ENCODE assay signal across 26 cellular contexts in the genomic region with DNA sequence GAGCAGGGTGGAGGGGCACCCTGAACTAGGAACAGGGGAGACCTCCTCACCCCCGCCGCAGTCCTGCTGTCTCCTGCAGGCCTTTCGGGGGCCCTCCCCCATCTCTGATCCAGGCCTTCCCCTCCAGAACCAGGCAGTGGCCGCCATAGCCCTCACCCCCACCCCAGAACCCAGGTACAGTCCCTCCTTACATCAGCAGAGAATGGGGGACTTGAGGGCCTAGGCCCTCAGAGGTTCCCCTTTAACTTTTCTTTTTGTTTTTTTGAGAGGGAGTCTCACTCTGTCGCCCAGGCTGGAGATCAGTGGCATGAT. TPM values are rescaled to one million over a fixed set of nuclear protein-coding genes. Genes with fewer than 3 reads are reported as not detected.
DNase-seq lines count a peak whose midpoint lies in the region; ATAC-seq, FAIRE-seq and TF ChIP-seq lines count a peak whose summit lies in the region.
"Had no signal": no experiment of that assay in that cellular context is flagged by ENCODE, and none has a peak within 500 bp of the region (broad histone marks: within the 10 kb centered on the region; RNA-seq: fewer than 3 reads in every experiment).

No MANE protein-coding gene starts in this region.

- H3K4me3 ChIP-seq in SK-N-SH (ENCODE audit: low read depth in 2 of 2, low read length in 1 of 2), result no peak overlapping the region
- no peak overlapping the region for H3K4me3 ChIP-seq in PC-3 (ENCODE audit: low read length)
- H3K4me3 ChIP-seq in pancreas, result no peak overlapping the region
- H3K4me3 ChIP-seq: MG63, skin epidermis, upper lobe of right lung had no signal

- no peaks in the 10 kb centered on the region for H3K79me2 ChIP-seq in SK-N-SH (ENCODE audit: insufficient read depth)
- no peaks in the 10 kb centered on the region for H3K79me2 ChIP-seq in PC-3 (ENCODE audit: low read length)

- H3K9me2 ChIP-seq in SK-N-SH (no peaks in the 10 kb centered on the region), PC-3 (replicated peaks; ENCODE audit: low read length) (no peaks in the 10 kb centered on the region)

- DNase-seq in SK-N-SH, result no peak
- no peak for DNase-seq in PC-3
- no peak for DNase-seq in epithelial cell of prostate (ENCODE audit: low read depth, low spot score)
- DNase-seq in pancreas, result no peak
- no peak for DNase-seq in middle frontal gyrus (ENCODE audit: extremely low spot score, low spot score)
- no peak for DNase-seq in NK-92 (lab: John Stamatoyannopoulos, UW; ENCODE audit: unreplicated experiment)
- DNase-seq: activated CD4-positive, alpha-beta T cell treated with anti-CD3 and anti-CD28 coated beads, Interleukin-2, amount 10 ng/mL, durations not matched to agents 7 days and 5 days; activated CD8-positive, alpha-beta memory T cell treated with anti-CD3 and anti-CD28 coated beads, Interleukin-2, amount 10 ng/mL, durations not matched to agents 7 days and 5 days; activated naive CD4-positive, alpha-beta T cell treated with anti-CD3 and anti-CD28 coated beads, Interleukin-2, amount 10 ng/mL, durations not matched to agents 7 days and 5 days; kidney; MG63; NCI-H1417 treated with DMSO at 0.1 percent for 48 hours; upper lobe of right lung had no signal

- FAIRE-seq in pancreas (lab: Jason Lieb, UNC), result no peak
- FAIRE-seq: bronchial epithelial cell, kidney, RCC 7860 had no signal

- H3K4me1 ChIP-seq in SK-N-SH (ENCODE audit: control insufficient read depth in 1 of 2, insufficient read depth in 2 of 2, low read depth in 1 of 2, low read length in 1 of 2) (peaks cover 0 to 14% of the 10 kb centered on the region in 2 experiments; a peak in 1 of 4 replicates), PC-3 (ENCODE audit: insufficient read depth, low read length) (peaks cover 31% of the 10 kb centered on the region), pancreas (peaks cover 7 to 13% (median 11%) of the 10 kb centered on the region in 3 donors)

- H3F3A ChIP-seq in SK-N-SH (replicated peaks; ENCODE audit: insufficient read depth), result no peaks in the 10 kb centered on the region
- H3F3A ChIP-seq in PC-3 (ENCODE audit: low read length, unreplicated experiment), result no peaks in the 10 kb centered on the region

- H2AFZ ChIP-seq in SK-N-SH (ENCODE audit: low read depth) (peak overlapping the region; percentile 81; the same call in 1 of the 2 replicates), PC-3 (ENCODE audit: low read length) (no peak overlapping the region)

- no peak for TF ChIP-seq EP300 in SK-N-SH (IDR thresholded peaks at IDR 0.05; ENCODE audit: borderline replicate concordance in 1 of 2, low read depth in 1 of 2, low read length in 1 of 2)

- TF ChIP-seq CTCF in SK-N-SH (IDR thresholded peaks at IDR 0.05), result no peak
- TF ChIP-seq CTCF in PC-3 (conservative IDR thresholded peaks at IDR 0.05; ENCODE audit: low read depth, low read length), result no peak
- no peak for TF ChIP-seq CTCF in pancreas (IDR thresholded peaks at IDR 0.05)

- CTCF ChIA-PET in SK-N-SH (lab: Yijun Ruan, JAX) (interaction anchor here (1.2 to 24.8 kb wide), 3 partner anchors 13 to 65 kb away, joined by 9 to 405 read pairs (median 24); a partner anchor contains a TSS), PC-3 (lab: Charles Lee) (no interaction called here)

- H4K20me1 ChIP-seq in SK-N-SH (ENCODE audit: insufficient read depth) (no peaks in the 10 kb centered on the region), PC-3 (ENCODE audit: low read length) (no peaks in the 10 kb centered on the region)

- BruUV-seq in PC-3 (replicated peaks; lab: Mats Ljungman, UMichigan), result no TSS peak

- H3K9ac ChIP-seq in SK-N-SH, result no peak overlapping the region
- H3K9ac ChIP-seq in PC-3 (ENCODE audit: low read length), result peak overlapping the region; percentile 58

- H3K27ac ChIP-seq in SK-N-SH (ENCODE audit: low read depth in 2 of 2, low read length in 1 of 2) (no peak overlapping the region), PC-3 (ENCODE audit: low read length) (peak overlapping the region; percentile 91), epithelial cell of prostate (peak overlapping the region; percentile 94), pancreas (peak overlapping the region in 3 of 4 donors; percentile 4 to 60 (median 54))
- H3K27ac ChIP-seq: HL-60, neutrophil, upper lobe of right lung had no signal

- H3K36me3 ChIP-seq in SK-N-SH (replicated peaks in 1 of 2; ENCODE audit: control insufficient read depth in 1 of 2, insufficient read depth in 2 of 2, low read length in 1 of 2) (no peaks in the 10 kb centered on the region), PC-3 (ENCODE audit: low read depth, low read length) (no peaks in the 10 kb centered on the region), pancreas (no peaks in the 10 kb centered on the region)
- H3K36me3 ChIP-seq: MG63, neutrophil, upper lobe of right lung had no signal

- intact Hi-C loops in PC-3 (cut with micrococcal nuclease), result loop anchor here (1.0 to 5.0 kb wide), 3 partner anchors 35 to 129 kb away; a partner anchor contains a TSS
- intact Hi-C loops in pancreas (cut with DNase I), result loop anchor here in 2 of 3 donors (10.0 kb wide), 2 partner anchors 66 to 216 kb away; no protein-coding TSS in a partner anchor

- POLR2A ChIA-PET in SK-N-SH (lab: Yijun Ruan, JAX) (no interaction called here), PC-3 (lab: Charles Lee; ENCODE audit: unreplicated experiment) (no interaction called here)

- no peak for TF ChIP-seq RAD21 in SK-N-SH (IDR thresholded peaks at IDR 0.05; ENCODE audit: low read length)

- H3K9me3 ChIP-seq in SK-N-SH (no peaks in the 10 kb centered on the region), PC-3 (ENCODE audit: low read length) (no peaks in the 10 kb centered on the region), pancreas (no peaks in the 10 kb centered on the region)
- H3K9me3 ChIP-seq: MG63, neutrophil, upper lobe of right lung had no signal

- ATAC-seq in SK-N-SH treated with all-trans-retinoic acid at 6 μM for 48 hours (no peak), PC-3 (no peak), pancreas (no peak), GM18502 (IDR thresholded peaks at IDR 0.05; ENCODE audit: poor library complexity, unreplicated experiment) (no peak)

- H3K27me3 ChIP-seq in SK-N-SH (ENCODE audit: insufficient read depth), result peaks cover 36% of the 10 kb centered on the region
- no peaks in the 10 kb centered on the region for H3K27me3 ChIP-seq in PC-3 (ENCODE audit: low read length)
- H3K27me3 ChIP-seq in pancreas, result peaks cover 0 to 16% (median 3%) of the 10 kb centered on the region in 4 donors

- 94% methylated on average over 5 of the region's 5 CpGs for WGBS in SK-N-SH (ENCODE audit: low lambda C conversion rate)
- 73 to 94% methylated on average over 4 to 5 of the region's 5 CpGs for WGBS in pancreas, 2 donors

- H3K4me2 ChIP-seq in SK-N-SH, result no peak overlapping the region
- 0 out of 2 replicates have a peak overlapping the region, but pooled peaks have one; percentile 2 for H3K4me2 ChIP-seq in PC-3 (ENCODE audit: low read length)

TF ChIP-seq in SK-N-SH, 30 proteins besides CTCF, POLR2A, EP300 and RAD21 (continues in another document):
- TF ChIP-seq SIN3A (IDR thresholded peaks at IDR 0.05; ENCODE audit: borderline replicate concordance, low read depth, low read length), result no peak
- TF ChIP-seq EZH2phosphoT487 (IDR thresholded peaks at IDR 0.05; ENCODE audit: borderline replicate concordance, low read depth), result no peak
- no peak for TF ChIP-seq ELF1 (IDR thresholded peaks at IDR 0.05)
- no peak for TF ChIP-seq TCF12 (IDR thresholded peaks at IDR 0.05)

TF ChIP-seq in SK-N-SH treated with all-trans-retinoic acid at 6 μM for 48 hours, 23 proteins besides CTCF, POLR2A, EP300 and RAD21 (continues in another document):
- no peak for TF ChIP-seq ISL1 (CRISPR knock-in tag; IDR thresholded peaks at IDR 0.05)
- no peak for TF ChIP-seq ZFP30 (CRISPR knock-in tag; IDR thresholded peaks at IDR 0.05)
- TF ChIP-seq, protein P1, sequence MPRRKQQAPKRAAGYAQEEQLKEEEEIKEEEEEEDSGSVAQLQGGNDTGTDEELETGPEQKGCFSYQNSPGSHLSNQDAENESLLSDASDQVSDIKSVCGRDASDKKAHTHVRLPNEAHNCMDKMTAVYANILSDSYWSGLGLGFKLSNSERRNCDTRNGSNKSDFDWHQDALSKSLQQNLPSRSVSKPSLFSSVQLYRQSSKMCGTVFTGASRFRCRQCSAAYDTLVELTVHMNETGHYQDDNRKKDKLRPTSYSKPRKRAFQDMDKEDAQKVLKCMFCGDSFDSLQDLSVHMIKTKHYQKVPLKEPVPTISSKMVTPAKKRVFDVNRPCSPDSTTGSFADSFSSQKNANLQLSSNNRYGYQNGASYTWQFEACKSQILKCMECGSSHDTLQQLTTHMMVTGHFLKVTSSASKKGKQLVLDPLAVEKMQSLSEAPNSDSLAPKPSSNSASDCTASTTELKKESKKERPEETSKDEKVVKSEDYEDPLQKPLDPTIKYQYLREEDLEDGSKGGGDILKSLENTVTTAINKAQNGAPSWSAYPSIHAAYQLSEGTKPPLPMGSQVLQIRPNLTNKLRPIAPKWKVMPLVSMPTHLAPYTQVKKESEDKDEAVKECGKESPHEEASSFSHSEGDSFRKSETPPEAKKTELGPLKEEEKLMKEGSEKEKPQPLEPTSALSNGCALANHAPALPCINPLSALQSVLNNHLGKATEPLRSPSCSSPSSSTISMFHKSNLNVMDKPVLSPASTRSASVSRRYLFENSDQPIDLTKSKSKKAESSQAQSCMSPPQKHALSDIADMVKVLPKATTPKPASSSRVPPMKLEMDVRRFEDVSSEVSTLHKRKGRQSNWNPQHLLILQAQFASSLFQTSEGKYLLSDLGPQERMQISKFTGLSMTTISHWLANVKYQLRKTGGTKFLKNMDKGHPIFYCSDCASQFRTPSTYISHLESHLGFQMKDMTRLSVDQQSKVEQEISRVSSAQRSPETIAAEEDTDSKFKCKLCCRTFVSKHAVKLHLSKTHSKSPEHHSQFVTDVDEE (CRISPR knock-in tag; IDR thresholded peaks at IDR 0.05), result no peak

RNA-seq across cellular contexts. Expression of a gene that starts 4.3 kb away (rescaled TPM):
- polyA plus RNA-seq in SK-N-SH (2012; rRNA removed), result 0.16 and 0.18 TPM in 2 replicates
- polyA plus RNA-seq in SK-N-SH (2012; cell fraction: cytosol; rRNA removed), result 0.04 and 0.05 TPM in 2 replicates
- polyA plus RNA-seq in SK-N-SH (2012; cell fraction: nucleus; rRNA removed), result 1.3 and 1.5 TPM in 2 replicates
- 1.2 and 1.4 TPM in 2 replicates for total RNA-seq in PC-3 (2014; rRNA removed)
- 1 to 10 TPM in 3 of 6 donors, under 1 TPM in 3; 0.13 to 1.6 (median 0.84) TPM for total RNA-seq in pancreas
- polyA plus RNA-seq in pancreas, result 1 to 10 TPM; 2.6 to 4.2 TPM
- total RNA-seq: activated T-helper 1 cell treated with anti-CD3 and anti-CD28 coated beads, Interleukin-12 subunit alpha, Interleukin-12 subunit beta, Interleukin-2, Interleukin-4 antibody, amounts not matched to agents 30 ng/mL and 10 ng/mL and 1 ng/mL, durations not matched to agents 14 hours and 24 hours and 36 hours had no signal

RNA-seq across cellular contexts. Expression of a gene that starts 26.6 kb away (rescaled TPM):
- polyA plus RNA-seq in SK-N-SH (2012; rRNA removed), result not detected in 2 replicates
- polyA plus RNA-seq in SK-N-SH (2012; cell fraction: cytosol; rRNA removed), result not detected in 2 replicates
- not detected in 2 replicates for polyA plus RNA-seq in SK-N-SH (2012; cell fraction: nucleus; rRNA removed)
- total RNA-seq in PC-3 (2014; rRNA removed), result not detected in 2 replicates
- not detected for total RNA-seq in pancreas
- polyA plus RNA-seq in pancreas, result not detected
- total RNA-seq: activated CD4-positive, alpha-beta T cell treated with anti-CD3 and anti-CD28 coated beads, Interleukin-2, amount 10 ng/mL, durations not matched to agents 7 days and 5 days; activated CD8-positive, alpha-beta memory T cell treated with anti-CD3 and anti-CD28 coated beads, Interleukin-2, amount 10 ng/mL, durations not matched to agents 7 days and 5 days; activated T-helper 1 cell treated with anti-CD3 and anti-CD28 coated beads, Interleukin-12 subunit alpha, Interleukin-12 subunit beta, Interleukin-2, Interleukin-4 antibody, amounts not matched to agents 30 ng/mL and 10 ng/mL and 1 ng/mL, durations not matched to agents 14 hours and 24 hours and 36 hours; bronchial epithelial cell; fibroblast of lung; H7; kidney; lower leg skin; pulmonary artery endothelial cell; SK-MEL-5; upper lobe of right lung had no signal
- polyA plus RNA-seq: fibroblast of lung had no signal

RNA-seq across cellular contexts. Expression of a gene that starts 47.8 kb away (rescaled TPM):
- 9.3 and 13.0 TPM in 2 replicates for polyA plus RNA-seq in SK-N-SH (2012; rRNA removed)
- polyA plus RNA-seq in SK-N-SH (2012; cell fraction: cytosol; rRNA removed), result 4.0 and 8.5 TPM in 2 replicates
- 12.3 and 16.4 TPM in 2 replicates for polyA plus RNA-seq in SK-N-SH (2012; cell fraction: nucleus; rRNA removed)
- 132 and 168 TPM in 2 replicates for total RNA-seq in PC-3 (2014; rRNA removed)
- 10 to 100 TPM; 31.1 to 93.5 (median 42.0) TPM for total RNA-seq in pancreas
- polyA plus RNA-seq in pancreas, result 10 to 100 TPM; 46.8 to 50.4 TPM

RNA-seq across cellular contexts. Expression of a gene that starts 50.1 kb away (rescaled TPM):
- polyA plus RNA-seq in SK-N-SH (2012; rRNA removed) (300 and 336 TPM in 2 replicates), pancreas (100 to 1,000 TPM; 316 to 590 TPM)
- 360 and 565 TPM in 2 replicates for polyA plus RNA-seq in SK-N-SH (2012; cell fraction: cytosol; rRNA removed)
- polyA plus RNA-seq in SK-N-SH (2012; cell fraction: nucleus; rRNA removed), result 300 and 460 TPM in 2 replicates
- total RNA-seq in PC-3 (2014; rRNA removed) (88.7 and 95.9 TPM in 2 replicates), pancreas (100 to 1,000 TPM; 421 to 934 (median 592) TPM)

Comparison
In these comparisons a context has a peak if more than half of its experiments do, and no peak if none do; other contexts are left out.
1. H3K27ac ChIP-seq: peak in PC-3 (single experiment), epithelial cell of prostate (single experiment) and pancreas (3 of 4); none in SK-N-SH (0 of 2).